In genomic region chr1:34918609-34919561, GRCh38 we compare ENCODE assay signal across 8 cellular contexts. TPM values are rescaled to one million over a fixed set of nuclear protein-coding genes. Genes with fewer than 3 reads are reported as not detected.
DNase-seq lines count a peak whose midpoint lies in the region; ATAC-seq, FAIRE-seq and TF ChIP-seq lines count a peak whose summit lies in the region.
"Had no signal": no experiment of that assay in that cellular context is flagged by ENCODE, and none has a peak within 500 bp of the region (broad histone marks: within the 10 kb centered on the region; RNA-seq: fewer than 3 reads in every experiment).

No MANE protein-coding gene starts in this region.

- DNase-seq in GM12891 (ENCODE audit: insufficient read length, low spot score) (peak; percentile 38), NAMALWA (ENCODE audit: low spot score) (peak; percentile 56), osteoblast (ENCODE audit: insufficient read length, low spot score, missing footprints) (peak; percentile 60), NCI-H2081 treated with DMSO at 0.1 percent for 48 hours (lab: John Stamatoyannopoulos, UW) (no peak)

- H3K4me2 ChIP-seq in osteoblast (ENCODE audit: insufficient read depth, low read length), result no peak overlapping the region

- no peak for TF ChIP-seq POLR2A in GM12891 (IDR thresholded peaks at IDR 0.05; ENCODE audit: low read depth, low read length)

- H4K20me1 ChIP-seq in osteoblast (ENCODE audit: insufficient read depth, low read length), result no peaks in the 10 kb centered on the region

- no peaks in the 10 kb centered on the region for H3K36me3 ChIP-seq in osteoblast (ENCODE audit: insufficient read depth, low read length)

- H3K27me3 ChIP-seq in osteoblast (ENCODE audit: insufficient read depth, low read length), result peaks cover 8% of the 10 kb centered on the region

- ATAC-seq in GM18858 (IDR thresholded peaks at IDR 0.05; ENCODE audit: unreplicated experiment) (no peak), HG03108 (IDR thresholded peaks at IDR 0.05; ENCODE audit: unreplicated experiment) (no peak)

- H3K79me2 ChIP-seq in osteoblast (ENCODE audit: insufficient read depth, low read length), result no peaks in the 10 kb centered on the region

- H3K4me1 ChIP-seq in osteoblast (ENCODE audit: insufficient read depth, low read length), result no peaks in the 10 kb centered on the region

- no peak overlapping the region for H3K4me3 ChIP-seq in osteoblast (ENCODE audit: insufficient read depth, low read length)

- no peak for FAIRE-seq in GM12891 (lab: Jason Lieb, UNC)
- FAIRE-seq: endothelial cell of umbilical vein had no signal

- H3K9me3 ChIP-seq in osteoblast (ENCODE audit: low read depth, low read length), result no peaks in the 10 kb centered on the region

- TF ChIP-seq CTCF in osteoblast (IDR thresholded peaks at IDR 0.05; ENCODE audit: extremely low read depth, low read depth, low read length), result no peak

- H2AFZ ChIP-seq in osteoblast (ENCODE audit: low read length), result no peak overlapping the region

- peak overlapping the region; percentile 47 for H3K27ac ChIP-seq in cingulate gyrus (ENCODE audit: low read depth, low read length)
- no peak overlapping the region for H3K27ac ChIP-seq in osteoblast (ENCODE audit: low read depth, low read length)

TF ChIP-seq in GM12891, 5 proteins besides CTCF, POLR2A, EP300 and RAD21:
- peak; percentile 94 for TF ChIP-seq SPI1 (IDR thresholded peaks at IDR 0.05; ENCODE audit: low read depth, low read length)
- no peak for TF ChIP-seq POU2F2 (IDR thresholded peaks at IDR 0.05; ENCODE audit: low read depth, low read length)
- TF ChIP-seq POLR2AphosphoS5 (IDR thresholded peaks at IDR 0.05; ENCODE audit: low read depth, low read length), result no peak
- TF ChIP-seq TAF1 (IDR thresholded peaks at IDR 0.05; ENCODE audit: low read depth, low read length), result no peak
- TF ChIP-seq PAX5 (IDR thresholded peaks at IDR 0.05; ENCODE audit: insufficient read depth, low read length, severe bottlenecking), result no peak

RNA-seq across cellular contexts. Expression of gene DLGAP3, which starts 10.6 kb away (rescaled TPM):
- polyA plus RNA-seq in GM12891 (2012; ENCODE audit: low read depth, missing spikeins), result 0.18 TPM
- total RNA-seq in osteoblast, result under 0.01 TPM in 1 of 2 replicates, not detected in the other

RNA-seq across cellular contexts. Expression of gene SMIM12, which starts 59.3 kb away (rescaled TPM):
- 24.6 TPM for polyA plus RNA-seq in GM12891 (2012; ENCODE audit: low read depth, missing spikeins)
- total RNA-seq in osteoblast, result 24.2 and 25.3 TPM in 2 replicates
